In the genomic region with DNA sequence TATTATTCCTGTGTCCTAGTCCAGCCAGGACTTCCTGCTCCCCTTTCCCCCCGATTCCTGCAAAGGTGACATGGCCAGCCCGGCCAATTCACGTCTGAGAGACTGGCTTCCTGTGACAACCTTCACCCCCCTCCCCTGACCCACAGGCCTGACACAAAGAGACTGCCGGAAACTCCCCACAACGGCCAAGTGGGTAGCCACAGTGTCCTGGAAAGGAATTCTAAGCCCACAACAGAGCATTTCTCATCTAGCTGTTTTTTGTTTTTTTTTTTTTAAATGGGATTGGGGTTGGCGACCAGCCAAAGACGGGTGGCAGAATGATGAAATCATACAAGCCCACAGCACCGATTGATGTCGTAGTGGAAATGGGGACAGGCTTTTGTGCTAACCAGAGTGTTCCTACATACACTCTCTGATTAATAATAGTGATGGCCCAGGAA, we compare ENCODE assay signal across 8 cellular contexts. TPM values are rescaled to one million over a fixed set of nuclear protein-coding genes. Genes with fewer than 3 reads are reported as not detected.
DNase-seq lines count a peak whose midpoint lies in the region; ATAC-seq and TF ChIP-seq lines count a peak whose summit lies in the region.

No MANE protein-coding gene starts in this region.

- intact Hi-C loops in breast epithelium (cut with DNase I; ENCODE audit: low total_unique reads): no loop called here

- ATAC-seq in HG03039 (IDR thresholded peaks at IDR 0.05; ENCODE audit: unreplicated experiment): no peak

- TF ChIP-seq CTCF in Peyer's patch (IDR thresholded peaks at IDR 0.05) (no peak), breast epithelium (IDR thresholded peaks at IDR 0.05) (no peak), kidney epithelial cell (IDR thresholded peaks at IDR 0.05; ENCODE audit: insufficient read depth, low read length, poor library complexity, severe bottlenecking) (no peak)

- H3K9me3 ChIP-seq in Peyer's patch: no peaks in the 10 kb centered on the region
- no peaks in the 10 kb centered on the region for H3K9me3 ChIP-seq in breast epithelium

- H3K27ac ChIP-seq in Peyer's patch (peak overlapping the region; percentile 45 to 82 (median 62)), breast epithelium (peak overlapping the region; percentile 92 to 93)

- H3K4me3 ChIP-seq in Peyer's patch: no peak overlapping the region
- peak overlapping the region in 1 of 3 donors; percentile 31 for H3K4me3 ChIP-seq in breast epithelium
- no peak overlapping the region for H3K4me3 ChIP-seq in kidney epithelial cell (ENCODE audit: low read depth, low read length)

- H3K4me1 ChIP-seq in Peyer's patch (peaks cover 0 to 36% (median 6%) of the 10 kb centered on the region in 4 donors), breast epithelium (peaks cover 14 to 24% of the 10 kb centered on the region in 2 donors)

- DNase-seq in GM04503 (ENCODE audit: low read depth): peak; percentile 59
- DNase-seq in Peyer's patch: peak in 1 of 3 donors; percentile 61
- DNase-seq in breast epithelium (ENCODE audit: low spot score in 2 of 2): peak in 1 of 2 donors; percentile 83
- peak; percentile 53 for DNase-seq in kidney epithelial cell (ENCODE audit: low read depth)
- DNase-seq in stimulated activated CD8-positive, alpha-beta memory T cell treated with anti-CD3 and anti-CD28 coated beads, Interleukin-12 subunit alpha, Interleukin-12 subunit beta, amount 100 ng/mL, for 4 hours (ENCODE audit: low read depth): peak; percentile 19
- DNase-seq in cerebellar cortex (ENCODE audit: low spot score): no peak
- DNase-seq in activated CD4-positive, CD25-positive, alpha-beta regulatory T cell treated with anti-CD3 and anti-CD28 coated beads, Interleukin-2, amount 50 U/mL, for 72 hours: no peak

- TF ChIP-seq POLR2A in Peyer's patch (IDR thresholded peaks at IDR 0.05): no peak
- TF ChIP-seq POLR2A in breast epithelium (IDR thresholded peaks at IDR 0.05): no peak

- H3K27me3 ChIP-seq in Peyer's patch (no peaks in the 10 kb centered on the region), breast epithelium (no peaks in the 10 kb centered on the region), kidney epithelial cell (ENCODE audit: control insufficient read depth, insufficient read depth, low read length) (no peaks in the 10 kb centered on the region)

- H3K36me3 ChIP-seq in Peyer's patch: peaks cover 0 to 4% (median 0%) of the 10 kb centered on the region in 3 donors
- no peaks in the 10 kb centered on the region for H3K36me3 ChIP-seq in breast epithelium
- H3K36me3 ChIP-seq in kidney epithelial cell (ENCODE audit: control insufficient read depth, insufficient read depth, low read length): no peaks in the 10 kb centered on the region

RNA-seq across cellular contexts. Expression of gene XAF1, which starts 2.8 kb away (rescaled TPM):
- 100 to 1,000 TPM in 1 of 4 donors, 10 to 100 TPM in 3; 29.9 to 218 (median 36.3) TPM for total RNA-seq in Peyer's patch
- total RNA-seq in breast epithelium: 10 to 100 TPM; 15.2 to 25.6 (median 25.2) TPM
- total RNA-seq in kidney epithelial cell: 2.5 and 13.3 TPM in 2 replicates

RNA-seq across cellular contexts. Expression of gene FBXO39, which starts 23.0 kb away (rescaled TPM):
- total RNA-seq in Peyer's patch (1 to 10 TPM in 1 of 4 donors, under 1 TPM in 1, not detected in 2; 0.53 to 4.1 TPM), breast epithelium (1 to 10 TPM in 2 of 3 donors, not detected in 1; 1.0 to 1.3 TPM), kidney epithelial cell (0.14 TPM in 1 of 2 replicates, not detected in the other)

RNA-seq across cellular contexts. Expression of gene SLC13A5, which starts 39.9 kb away (rescaled TPM):
- total RNA-seq in Peyer's patch (not detected), breast epithelium (under 1 TPM in 1 of 3 donors, not detected in 2; 0.32 TPM), kidney epithelial cell (0.08 TPM in 1 of 2 replicates, not detected in the other)

Comparison
In these comparisons a context has a peak if more than half of its experiments do, and no peak if none do; other contexts are left out.
1. DNase-seq: peak in GM04503 (single experiment), kidney epithelial cell (single experiment) and stimulated activated CD8-positive, alpha-beta memory T cell treated with anti-CD3 and anti-CD28 coated beads, Interleukin-12 subunit alpha, Interleukin-12 subunit beta, amount 100 ng/mL, for 4 hours (single experiment); none in cerebellar cortex (single experiment) and activated CD4-positive, CD25-positive, alpha-beta regulatory T cell treated with anti-CD3 and anti-CD28 coated beads, Interleukin-2, amount 50 U/mL, for 72 hours (single experiment).